ENCODE assay signal across 8 cellular contexts in genomic region chr7:152761116-152761748, GRCh38. TPM values are rescaled to one million over a fixed set of nuclear protein-coding genes. Genes with fewer than 3 reads are reported as not detected.
DNase-seq lines count a peak whose midpoint lies in the region; ATAC-seq and TF ChIP-seq lines count a peak whose summit lies in the region.

No MANE protein-coding gene starts in this region.

- H3K9me2 ChIP-seq in hepatocyte (replicated peaks; ENCODE audit: insufficient read depth) = no peaks in the 10 kb centered on the region

- no peak overlapping the region for H2AFZ ChIP-seq in hepatocyte

- DNase-seq in CD8-positive, alpha-beta T cell = no peak
- no peak for DNase-seq in Panc1 (ENCODE audit: low read depth, low spot score)
- no peak for DNase-seq in hepatocyte (ENCODE audit: low spot score)
- DNase-seq in NCI-H1417 (lab: John Stamatoyannopoulos, UW) = no peak
- DNase-seq in suprapubic skin (ENCODE audit: low spot score in 2 of 2) = no peak
- DNase-seq in activated CD4-positive, CD25-positive, alpha-beta regulatory T cell treated with anti-CD3 and anti-CD28 coated beads, Interleukin-2, amount 50 U/mL, for 72 hours = no peak
- DNase-seq in NCI-H187 treated with DMSO at 0.1 percent for 48 hours (lab: John Stamatoyannopoulos, UW) = no peak

- intact Hi-C loops in CD8-positive, alpha-beta T cell (cut with DNase I, micrococcal nuclease) = loop anchor here in 1 of 2 experiments (5.0 kb wide), 1 partner anchor 299 kb away; no protein-coding TSS in a partner anchor
- intact Hi-C loops in Panc1 (cut with micrococcal nuclease; ENCODE audit: unreplicated experiment) = no loop called here

- TF ChIP-seq EP300 in suprapubic skin (IDR thresholded peaks at IDR 0.05) = no peak

- no peak for ATAC-seq in CD8-positive, alpha-beta T cell
- ATAC-seq in GM21717 (IDR thresholded peaks at IDR 0.05; ENCODE audit: unreplicated experiment) = peak; percentile 39
- no peak for ATAC-seq in Panc1

- 72% methylated on average over 8 of the region's 8 CpGs for WGBS in hepatocyte (ENCODE audit: low lambda C conversion rate, missing lambda C conversion rate)
- 71% methylated on average over 8 of the region's 8 CpGs for WGBS in suprapubic skin

- H3K4me3 Mint-ChIP-seq in CD8-positive, alpha-beta T cell = peak overlapping the region; percentile 94

- H3K4me1 Mint-ChIP-seq in CD8-positive, alpha-beta T cell (ENCODE audit: low read depth) = peaks cover 28% of the 10 kb centered on the region

- peaks cover 6% of the 10 kb centered on the region for H3K36me3 Mint-ChIP-seq in CD8-positive, alpha-beta T cell

- H3K4me3 ChIP-seq in CD8-positive, alpha-beta T cell (ENCODE audit: low read depth, low read length) = no peak overlapping the region
- H3K4me3 ChIP-seq in Panc1 (ENCODE audit: low read depth in 2 of 2, low read length in 2 of 2) (peak overlapping the region; percentile 92 to 96), hepatocyte (peak overlapping the region; percentile 97), suprapubic skin (no peak overlapping the region)

- no peaks in the 10 kb centered on the region for H4K20me1 ChIP-seq in hepatocyte (ENCODE audit: insufficient read depth, poor library complexity, severe bottlenecking)

- BruUV-seq in Panc1 (replicated peaks; lab: Mats Ljungman, UMichigan) = no TSS peak

- POLR2A ChIA-PET in CD8-positive, alpha-beta T cell (lab: Charles Lee) = no interaction called here
- POLR2A ChIA-PET in Panc1 (lab: Charles Lee) = interaction anchor here (0.6 kb wide), 1 partner anchor 137 kb away, joined by 6 read pairs; no protein-coding TSS in a partner anchor

- H3K27me3 ChIP-seq in CD8-positive, alpha-beta T cell (ENCODE audit: insufficient read depth, low read length) = no peaks in the 10 kb centered on the region
- H3K27me3 ChIP-seq in Panc1 (ENCODE audit: control insufficient read depth, insufficient read depth, low read length) (no peaks in the 10 kb centered on the region), hepatocyte (no peaks in the 10 kb centered on the region), suprapubic skin (no peaks in the 10 kb centered on the region)

- no peak for TF ChIP-seq POLR2A in suprapubic skin (IDR thresholded peaks at IDR 0.05)

- H3K79me2 ChIP-seq in hepatocyte = peaks cover 26% of the 10 kb centered on the region

- CTCF ChIA-PET in CD8-positive, alpha-beta T cell (lab: Charles Lee) = interaction anchor here (0.6 kb wide), 1 partner anchor 864 kb away, joined by 4 read pairs; no protein-coding TSS in a partner anchor
- CTCF ChIA-PET in Panc1 (lab: Charles Lee) = no interaction called here

- peaks cover 20% of the 10 kb centered on the region for H3K4me1 ChIP-seq in CD8-positive, alpha-beta T cell (ENCODE audit: insufficient read depth, low read length)
- H3K4me1 ChIP-seq in Panc1 (ENCODE audit: control insufficient read depth, insufficient read depth, low read length) = peaks cover 16% of the 10 kb centered on the region
- H3K4me1 ChIP-seq in hepatocyte (ENCODE audit: insufficient read depth) = peaks cover 12% of the 10 kb centered on the region
- peaks cover 22% of the 10 kb centered on the region for H3K4me1 ChIP-seq in suprapubic skin

- no peak overlapping the region for H3K27ac ChIP-seq in CD8-positive, alpha-beta T cell (ENCODE audit: low read depth, low read length)
- H3K27ac ChIP-seq in Panc1 (ENCODE audit: low read length) (peak overlapping the region; percentile 84), hepatocyte (no peak overlapping the region), suprapubic skin (no peak overlapping the region)

- H3K27ac Mint-ChIP-seq in CD8-positive, alpha-beta T cell = peak overlapping the region; percentile 55

- TF ChIP-seq CTCF in CD8-positive, alpha-beta T cell (IDR thresholded peaks at IDR 0.05) = no peak
- TF ChIP-seq CTCF in Panc1 (IDR thresholded peaks at IDR 0.05) (no peak), hepatocyte (IDR thresholded peaks at IDR 0.05; ENCODE audit: poor library complexity) (no peak), suprapubic skin (IDR thresholded peaks at IDR 0.05) (no peak)

- H3K27me3 Mint-ChIP-seq in CD8-positive, alpha-beta T cell (ENCODE audit: low read depth) = no peaks in the 10 kb centered on the region

- H3K9me3 Mint-ChIP-seq in CD8-positive, alpha-beta T cell = no peaks in the 10 kb centered on the region

- in situ Hi-C loops in Panc1 (cut with HindIII; ENCODE audit: low pct_unique_long_range_greater_than_20kb, low sequenced_read_pairs) = no loop called here

- no peaks in the 10 kb centered on the region for H3K9me3 ChIP-seq in CD8-positive, alpha-beta T cell (ENCODE audit: low read length)
- no peaks in the 10 kb centered on the region for H3K9me3 ChIP-seq in Panc1 (ENCODE audit: control insufficient read depth, insufficient read depth, low read depth, low read length)
- no peaks in the 10 kb centered on the region for H3K9me3 ChIP-seq in hepatocyte (ENCODE audit: low read depth)
- H3K9me3 ChIP-seq in suprapubic skin = no peaks in the 10 kb centered on the region

- H3K36me3 ChIP-seq in CD8-positive, alpha-beta T cell (ENCODE audit: insufficient read depth, low read length) = no peaks in the 10 kb centered on the region
- H3K36me3 ChIP-seq in Panc1 (ENCODE audit: control insufficient read depth, insufficient read depth, low read length) = no peaks in the 10 kb centered on the region
- H3K36me3 ChIP-seq in hepatocyte (replicated peaks; ENCODE audit: insufficient read depth, low read depth) = no peaks in the 10 kb centered on the region
- H3K36me3 ChIP-seq in suprapubic skin = no peaks in the 10 kb centered on the region

- peak overlapping the region; percentile 79 for H3K4me2 ChIP-seq in hepatocyte

RNA-seq across cellular contexts. Expression of gene ACTR3B, which starts 1.7 kb away (rescaled TPM):
- 1 to 10 TPM; 4.0 to 4.2 TPM for total RNA-seq in CD8-positive, alpha-beta T cell
- total RNA-seq in Panc1 (2021; ENCODE audit: unreplicated experiment) (17.9 TPM), hepatocyte (3.7 and 33.4 TPM in 2 replicates), suprapubic skin (1 to 10 TPM; 4.5 to 10.0 (median 7.3) TPM)
- polyA plus RNA-seq in Panc1 (2012; ENCODE audit: insufficient read length) = 12.7 TPM
- polyA plus RNA-seq in hepatocyte = 7.4 and 13.4 TPM in 2 replicates

Comparison
In these comparisons a context has a peak if more than half of its experiments do, and no peak if none do; other contexts are left out.
1. H3K4me3 ChIP-seq: peak in Panc1 (2 of 2) and hepatocyte (single experiment); none in CD8-positive, alpha-beta T cell (single experiment) and suprapubic skin (single experiment).